ENCODE assay signal across 11 cellular contexts in the genomic region with DNA sequence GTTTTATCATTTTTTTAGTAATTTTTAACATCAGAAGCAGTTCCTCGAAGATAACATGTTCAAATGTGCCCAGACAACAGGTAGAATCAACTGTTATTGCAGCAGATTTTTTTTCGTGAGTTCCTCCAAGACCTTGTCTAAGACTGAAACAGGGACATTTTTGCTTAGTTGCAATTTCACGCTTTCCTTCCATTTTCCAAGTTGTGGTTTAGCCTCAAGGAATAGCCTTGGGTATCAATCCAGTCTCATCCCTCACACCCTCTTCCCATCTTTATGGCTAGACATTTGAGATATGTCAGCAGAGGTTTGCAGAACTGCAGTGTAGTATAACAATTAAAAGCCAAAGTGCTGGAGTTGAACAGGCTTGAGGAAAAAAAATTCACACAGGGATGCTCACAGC.
"Had no signal": no experiment of that assay in that cellular context is flagged by ENCODE, and none has a peak within 500 bp of the region (broad histone marks: within the 10 kb centered on the region; RNA-seq: fewer than 3 reads in every experiment).

No MANE protein-coding gene starts in this region.

- H3K9me3 ChIP-seq: HAP-1 had no signal

- H3K4me2 ChIP-seq: GM23338 had no signal

- H3K4me3 ChIP-seq: GM23248, GM23338, HAP-1 had no signal

- H2AFZ ChIP-seq: GM23248, GM23338 had no signal

- FAIRE-seq: H1, H54 had no signal

- H3K4me1 ChIP-seq: HAP-1 had no signal

- H3K36me3 ChIP-seq: HAP-1 had no signal

- ATAC-seq: HCT116 had no signal

- H3K9ac ChIP-seq: GM23248 had no signal

- H3K27ac ChIP-seq: GM23248 had no signal

- DNase-seq: GM23248, GOT3, H7, H9, HCEC 1CT, HFFc6 had no signal
